In genomic region chr11:44632466-44633123, GRCh38 we compare ENCODE assay signal across 8 cellular contexts.
DNase-seq lines count a peak whose midpoint lies in the region; ATAC-seq lines count a peak whose summit lies in the region.

No MANE protein-coding gene starts in this region.

- peak; percentile 51 for ATAC-seq in HG02885 (IDR thresholded peaks at IDR 0.05; ENCODE audit: poor library complexity, unreplicated experiment)
- ATAC-seq in left ventricle myocardium superior = peak; percentile 51
- ATAC-seq in stimulated activated naive B cell treated with anti-CD40 and anti-IgM and Interleukin-4, amounts not matched to agents 10 μg/mL and 1 μg/mL and 100 μg/mL, for 72 hours (replicated peaks) = peak; percentile 63 to 67

- intact Hi-C loops in left ventricle myocardium superior (cut with micrococcal nuclease) = no loop called here

- peaks cover 18 to 36% of the 10 kb centered on the region in 2 donors for H3K27me3 Mint-ChIP-seq in stimulated activated naive B cell treated with anti-CD40 and anti-IgM and Interleukin-4, amounts not matched to agents 10 μg/mL and 1 μg/mL and 100 μg/mL, for 72 hours
- peaks cover 0 to 21% (median 9%) of the 10 kb centered on the region in 3 donors for H3K27me3 Mint-ChIP-seq in immature natural killer cell (ENCODE audit: low read depth in 3 of 3)

- no peak overlapping the region for H3K4me3 Mint-ChIP-seq in stimulated activated naive B cell treated with anti-CD40 and anti-IgM and Interleukin-4, amounts not matched to agents 10 μg/mL and 1 μg/mL and 100 μg/mL, for 72 hours
- no peak overlapping the region for H3K4me3 Mint-ChIP-seq in immature natural killer cell

- H3K4me1 Mint-ChIP-seq in stimulated activated naive B cell treated with anti-CD40 and anti-IgM and Interleukin-4, amounts not matched to agents 10 μg/mL and 1 μg/mL and 100 μg/mL, for 72 hours = peaks cover 9 to 19% of the 10 kb centered on the region in 2 donors
- no peaks in the 10 kb centered on the region for H3K4me1 Mint-ChIP-seq in immature natural killer cell

- peaks cover 0 to 6% of the 10 kb centered on the region in 2 donors for H3K36me3 Mint-ChIP-seq in stimulated activated naive B cell treated with anti-CD40 and anti-IgM and Interleukin-4, amounts not matched to agents 10 μg/mL and 1 μg/mL and 100 μg/mL, for 72 hours
- no peaks in the 10 kb centered on the region for H3K36me3 Mint-ChIP-seq in immature natural killer cell

- H3K27ac Mint-ChIP-seq in stimulated activated naive B cell treated with anti-CD40 and anti-IgM and Interleukin-4, amounts not matched to agents 10 μg/mL and 1 μg/mL and 100 μg/mL, for 72 hours = no peak overlapping the region
- no peak overlapping the region for H3K27ac Mint-ChIP-seq in immature natural killer cell

- H3K9me3 Mint-ChIP-seq in stimulated activated naive B cell treated with anti-CD40 and anti-IgM and Interleukin-4, amounts not matched to agents 10 μg/mL and 1 μg/mL and 100 μg/mL, for 72 hours = no peaks in the 10 kb centered on the region
- H3K9me3 Mint-ChIP-seq in immature natural killer cell = no peaks in the 10 kb centered on the region

- peak; percentile 60 for DNase-seq in AG20443 (ENCODE audit: low spot score)
- DNase-seq in activated T-cell treated with anti-CD3 and anti-CD28 coated beads, Interleukin-2, amount 50 U/mL, for 48 hours = peak; percentile 54 to 58
- peak; percentile 67 for DNase-seq in left ventricle myocardium superior
- DNase-seq in stimulated activated naive B cell treated with anti-CD40 and anti-IgM and Interleukin-4, amounts not matched to agents 10 μg/mL and 1 μg/mL and 100 μg/mL, for 72 hours = peak; percentile 0
- no peak for DNase-seq in immature natural killer cell
- DNase-seq in T-helper 2 cell = no peak
- no peak for DNase-seq in dedifferentiated amniotic fluid mesenchymal stem cell (ENCODE audit: extremely low spot score)

Comparison
In these comparisons a context has a peak if more than half of its experiments do, and no peak if none do; other contexts are left out.
1. DNase-seq: peak in AG20443 (single experiment), activated T-cell treated with anti-CD3 and anti-CD28 coated beads, Interleukin-2, amount 50 U/mL, for 48 hours (2 of 2), left ventricle myocardium superior (single experiment) and stimulated activated naive B cell treated with anti-CD40 and anti-IgM and Interleukin-4, amounts not matched to agents 10 μg/mL and 1 μg/mL and 100 μg/mL, for 72 hours (single experiment); none in immature natural killer cell (0 of 3), T-helper 2 cell (0 of 5) and dedifferentiated amniotic fluid mesenchymal stem cell (single experiment).
2. Peak in every context shown above with its lines, with median percentiles within 50 percentile points of each other: ATAC-seq.